ENCODE assay signal across 14 cellular contexts in the genomic region with DNA sequence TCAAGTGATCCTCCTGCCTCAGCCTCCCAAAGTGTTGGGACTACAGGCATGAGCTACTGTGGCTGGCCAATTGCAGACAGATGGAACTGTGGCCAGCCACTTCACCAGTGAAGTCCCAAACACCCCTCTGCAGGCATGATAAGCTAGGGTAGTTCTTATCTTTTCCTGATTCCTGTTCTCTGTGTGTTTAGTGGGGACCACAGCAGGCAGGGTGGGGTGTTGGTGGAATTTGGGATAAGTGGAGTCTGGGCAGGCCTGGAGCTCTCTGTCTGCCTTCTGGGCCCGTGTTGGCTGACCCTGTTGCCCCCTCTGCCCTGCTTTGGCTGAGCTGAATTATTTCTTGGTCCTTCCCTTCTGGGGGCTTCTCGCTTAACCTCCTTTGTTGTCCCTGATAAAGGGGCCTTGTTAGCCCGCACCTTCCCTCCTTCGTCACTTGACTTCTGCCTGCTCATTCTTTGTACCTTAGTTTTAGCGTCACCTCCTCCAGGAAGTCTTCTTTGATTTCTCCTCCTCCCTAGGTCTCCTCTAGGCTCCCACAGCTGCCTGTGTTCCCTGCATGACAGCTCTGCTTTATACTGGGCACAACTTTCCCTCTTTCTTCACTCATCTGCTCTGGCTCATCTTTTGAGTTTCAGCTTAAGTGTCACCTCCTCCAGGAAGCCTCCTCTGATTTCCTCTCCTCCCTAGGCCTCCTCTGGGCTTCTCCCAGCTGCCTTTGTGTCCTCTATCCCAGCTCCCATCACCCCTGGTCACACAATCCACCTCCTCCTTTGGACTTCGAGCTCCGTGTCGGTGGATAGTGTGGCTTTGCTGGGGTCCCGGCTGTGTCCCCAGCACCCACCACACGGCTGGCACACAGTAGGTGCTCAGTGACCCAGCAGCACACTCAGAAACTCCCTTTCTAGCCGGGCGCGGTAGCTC. TPM values are rescaled to one million over a fixed set of nuclear protein-coding genes. Genes with fewer than 3 reads are reported as not detected.
DNase-seq lines count a peak whose midpoint lies in the region; ATAC-seq, FAIRE-seq and TF ChIP-seq lines count a peak whose summit lies in the region.
"Had no signal": no experiment of that assay in that cellular context is flagged by ENCODE, and none has a peak within 500 bp of the region (broad histone marks: within the 10 kb centered on the region; RNA-seq: fewer than 3 reads in every experiment).

No MANE protein-coding gene starts in this region.

- H3K4me3 ChIP-seq in HepG2 (replicated peaks in 1 of 3; ENCODE audit: insufficient read depth in 1 of 3, low read depth in 2 of 3, low read length in 3 of 3) (peak overlapping the region in 1 of 3 experiments; percentile 93; a peak in 2 of 6 replicates), esophagus muscularis mucosa (no peak overlapping the region)

- H3K27me3 ChIP-seq in HepG2 (ENCODE audit: control insufficient read depth in 1 of 2, insufficient read depth in 2 of 2, low read length in 2 of 2) (no peaks in the 10 kb centered on the region), esophagus muscularis mucosa (no peaks in the 10 kb centered on the region)
- H3K27me3 ChIP-seq: stomach had no signal

- H3K27ac Mint-ChIP-seq in stimulated activated naive CD8-positive, alpha-beta T cell treated with anti-CD3 and anti-CD28 coated beads, Interleukin-15, Interleukin-2, amounts not matched to agents 100 ng/mL and 50 ng/mL, for 24 hours = peak overlapping the region; percentile 98
- H3K27ac Mint-ChIP-seq in activated B cell treated with CpG ODN at 0.5 μM for 24 hours = peak overlapping the region; percentile 95

- H2AFZ ChIP-seq in HepG2 (ENCODE audit: low read length) = no peak overlapping the region

- no peak overlapping the region for H3K9ac ChIP-seq in HepG2 (ENCODE audit: insufficient read depth, low read depth, low read length)

- peaks cover 23% of the 10 kb centered on the region for H3K36me3 Mint-ChIP-seq in stimulated activated naive CD8-positive, alpha-beta T cell treated with anti-CD3 and anti-CD28 coated beads, Interleukin-15, Interleukin-2, amounts not matched to agents 100 ng/mL and 50 ng/mL, for 24 hours (ENCODE audit: low read depth)
- peaks cover 35% of the 10 kb centered on the region for H3K36me3 Mint-ChIP-seq in activated B cell treated with CpG ODN at 0.5 μM for 24 hours (ENCODE audit: low read depth)

- TF ChIP-seq POLR2A in HepG2 (IDR thresholded peaks at IDR 0.05; ENCODE audit: insufficient read depth in 1 of 2, low read depth in 2 of 2, low read length in 2 of 2) (no peak), esophagus muscularis mucosa (IDR thresholded peaks at IDR 0.05; ENCODE audit: low read depth) (no peak)

- DNase-seq in stimulated activated naive CD8-positive, alpha-beta T cell treated with anti-CD3 and anti-CD28 coated beads, Interleukin-15, Interleukin-2, amounts not matched to agents 100 U/mL and 50 U/mL, for 24 hours = no peak
- DNase-seq in activated B cell treated with CpG ODN at 0.5 μM for 24 hours (no peak), HepG2 (ENCODE audit: low spot score) (no peak), esophagus muscularis mucosa (ENCODE audit: extremely low spot score) (no peak), activated gamma-delta T cell (lab: John Stamatoyannopoulos, UW) (no peak), dedifferentiated amniotic fluid mesenchymal stem cell (ENCODE audit: extremely low spot score) (no peak), hypothalamus (lab: John Stamatoyannopoulos, UW) (no peak)
- DNase-seq: activated CD8-positive, alpha-beta memory T cell treated with anti-CD3 and anti-CD28 coated beads, Interleukin-2, amount 50 U/mL, for 4 hours; NCI-H510A treated with DMSO at 0.1 percent for 48 hours; nucleus accumbens; stomach had no signal

- intact Hi-C loops in activated B cell treated with CpG ODN at 0.5 μM for 24 hours (cut with micrococcal nuclease) (loop anchor here (2.0 to 10.0 kb wide), 3 partner anchors 51 to 1099 kb away; a partner anchor contains a TSS), HepG2 (cut with micrococcal nuclease; ENCODE audit: unreplicated experiment) (no loop called here), esophagus muscularis mucosa (cut with DNase I) (no loop called here)

- peak overlapping the region; percentile 95 for H3K4me2 ChIP-seq in HepG2 (ENCODE audit: low read depth, low read length)

- BruUV-seq in HepG2 (replicated peaks; lab: Mats Ljungman, UMichigan) = no TSS peak

- H4K20me1 ChIP-seq in HepG2 (ENCODE audit: insufficient read depth, low read length) = peaks cover 7% of the 10 kb centered on the region; the same call in 1 of the 2 replicates

- H3K4me1 ChIP-seq in HepG2 (ENCODE audit: insufficient read depth, low read length) (peaks cover 32% of the 10 kb centered on the region), esophagus muscularis mucosa (peaks cover 16 to 38% (median 34%) of the 10 kb centered on the region in 4 donors)

- H3K4me3 Mint-ChIP-seq in stimulated activated naive CD8-positive, alpha-beta T cell treated with anti-CD3 and anti-CD28 coated beads, Interleukin-15, Interleukin-2, amounts not matched to agents 100 ng/mL and 50 ng/mL, for 24 hours = peak overlapping the region; percentile 11
- peak overlapping the region; percentile 36 for H3K4me3 Mint-ChIP-seq in activated B cell treated with CpG ODN at 0.5 μM for 24 hours

- CTCF ChIA-PET in activated B cell treated with CpG ODN at 0.5 μM for 24 hours (lab: Charles Lee) (interaction anchor here (1.1 kb wide), 1 partner anchor 27 kb away, joined by 3 read pairs; no protein-coding TSS in a partner anchor), HepG2 (lab: Yijun Ruan, JAX; ENCODE audit: low intra/inter-chr PET ratio, low total read pairs) (no interaction called here)

- no peaks in the 10 kb centered on the region for H3K9me3 Mint-ChIP-seq in stimulated activated naive CD8-positive, alpha-beta T cell treated with anti-CD3 and anti-CD28 coated beads, Interleukin-15, Interleukin-2, amounts not matched to agents 100 ng/mL and 50 ng/mL, for 24 hours
- no peaks in the 10 kb centered on the region for H3K9me3 Mint-ChIP-seq in activated B cell treated with CpG ODN at 0.5 μM for 24 hours

- TF ChIP-seq RAD21 in HepG2 (CRISPR knock-in tag; IDR thresholded peaks at IDR 0.05) = no peak

- in situ Hi-C loops in HepG2 (cut with HindIII; ENCODE audit: extremely low pct_ligation_motif_present, low pct_unique_long_range_greater_than_20kb) = no loop called here

- no peak for TF ChIP-seq CTCF in activated B cell treated with CpG ODN at 0.5 μM for 24 hours (IDR thresholded peaks at IDR 0.05)
- TF ChIP-seq CTCF in HepG2 (CRISPR knock-in tag; IDR thresholded peaks at IDR 0.05) = no peak
- no peak for TF ChIP-seq CTCF in esophagus muscularis mucosa (IDR thresholded peaks at IDR 0.05)

- peaks cover 29% of the 10 kb centered on the region for H3K79me2 ChIP-seq in HepG2 (ENCODE audit: insufficient read depth, low read length)

- H3K27me3 Mint-ChIP-seq in stimulated activated naive CD8-positive, alpha-beta T cell treated with anti-CD3 and anti-CD28 coated beads, Interleukin-15, Interleukin-2, amounts not matched to agents 100 ng/mL and 50 ng/mL, for 24 hours = no peaks in the 10 kb centered on the region
- H3K27me3 Mint-ChIP-seq in activated B cell treated with CpG ODN at 0.5 μM for 24 hours = no peaks in the 10 kb centered on the region

- TF ChIP-seq EP300 in HepG2 (IDR thresholded peaks at IDR 0.05; ENCODE audit: low read depth in 2 of 2, low read length in 2 of 2) (no peak), HepG2 (CRISPR knock-in tag; IDR thresholded peaks at IDR 0.05; ENCODE audit: borderline replicate concordance) (no peak), esophagus muscularis mucosa (IDR thresholded peaks at IDR 0.05) (no peak)

- FAIRE-seq in HepG2 (lab: Jason Lieb, UNC) = no peak
- FAIRE-seq: keratinocyte had no signal

- peaks cover 64% of the 10 kb centered on the region for H3K4me1 Mint-ChIP-seq in stimulated activated naive CD8-positive, alpha-beta T cell treated with anti-CD3 and anti-CD28 coated beads, Interleukin-15, Interleukin-2, amounts not matched to agents 100 ng/mL and 50 ng/mL, for 24 hours (ENCODE audit: low read depth)
- H3K4me1 Mint-ChIP-seq in activated B cell treated with CpG ODN at 0.5 μM for 24 hours = peaks cover 83% of the 10 kb centered on the region

- H3K36me3 ChIP-seq in HepG2 (replicated peaks in 1 of 2; ENCODE audit: control insufficient read depth in 1 of 2, insufficient read depth in 2 of 2, low read length in 2 of 2) (peaks cover 1 to 2% of the 10 kb centered on the region in 2 experiments; a peak in 2 of 5 replicates), esophagus muscularis mucosa (peaks cover 0 to 11% (median 6%) of the 10 kb centered on the region in 4 donors)

- POLR2A ChIA-PET in activated B cell treated with CpG ODN at 0.5 μM for 24 hours (lab: Charles Lee) (interaction anchor here (0.5 to 3.5 kb wide), 2 partner anchors 233 to 920 kb away, joined by 7 to 25 read pairs; no protein-coding TSS in a partner anchor), HepG2 (lab: Yijun Ruan, JAX) (interaction anchor here (0.6 to 1.5 kb wide), 3 partner anchors 12 to 851 kb away, joined by 3 to 5 read pairs (median 3); no protein-coding TSS in a partner anchor)

- H3K9me3 ChIP-seq in HepG2 (ENCODE audit: low read length) (no peaks in the 10 kb centered on the region), esophagus muscularis mucosa (no peaks in the 10 kb centered on the region)
- H3K9me3 ChIP-seq: stomach had no signal

- H3K27ac ChIP-seq in HepG2 (ENCODE audit: extremely low read length, insufficient read depth, low read length) = no peak overlapping the region
- H3K27ac ChIP-seq in esophagus muscularis mucosa (replicated peaks in 1 of 4) = no peak overlapping the region

- WGBS in HepG2 (ENCODE audit: low lambda C conversion rate) = 36% methylated on average over 9 of the region's 13 CpGs
- WGBS in esophagus muscularis mucosa = 81% methylated on average over 13 of the region's 13 CpGs

- no peak for ATAC-seq in stimulated activated naive CD8-positive, alpha-beta T cell treated with anti-CD3 and anti-CD28 coated beads, Interleukin-15, Interleukin-2, amounts not matched to agents 100 U/mL and 50 U/mL, for 24 hours
- ATAC-seq in activated B cell treated with CpG ODN at 0.5 μM for 24 hours (ENCODE audit: low read depth) (no peak), HepG2 (no peak)

RNA-seq across cellular contexts. Expression of a gene that starts 1.7 kb away (rescaled TPM):
- total RNA-seq in activated B cell treated with CpG ODN at 0.5 μM for 24 hours = 61.1 and 64.8 TPM in 2 replicates
- total RNA-seq in HepG2 (2016; rRNA removed; fragmentation: Illumina TruSeq; extraction: Trizol) = 20.0 and 56.0 TPM in 2 replicates
- total RNA-seq in HepG2 (2016; cell fraction: cytosol; rRNA removed; fragmentation: Illumina TruSeq; extraction: Trizol; ENCODE audit: low read depth) = 14.5 and 16.6 TPM in 2 replicates
- total RNA-seq in HepG2 (2016; cell fraction: insoluble cytoplasmic fraction; rRNA removed; fragmentation: Illumina TruSeq; extraction: Trizol) = 22.2 and 58.2 TPM in 2 replicates
- 36.2 and 36.4 TPM in 2 replicates for total RNA-seq in HepG2 (2016; cell fraction: membrane; rRNA removed; fragmentation: Illumina TruSeq; extraction: Trizol)
- 45.5 and 60.9 TPM in 2 replicates for total RNA-seq in HepG2 (2016; cell fraction: nucleus; rRNA removed; fragmentation: Illumina TruSeq; extraction: Trizol)
- polyA plus RNA-seq in HepG2 (2011; rRNA removed) = 42.6 and 55.5 TPM in 2 replicates
- 34.0 and 56.6 TPM in 2 replicates for polyA plus RNA-seq in HepG2 (2011; cell fraction: cytosol; rRNA removed)
- polyA plus RNA-seq in HepG2 (2011; cell fraction: nucleus; rRNA removed) = 87.2 and 112 TPM in 2 replicates
- polyA plus RNA-seq in HepG2 (2012) = 29.1 and 45.2 TPM in 2 replicates
- polyA plus RNA-seq in HepG2 (2016; cell fraction: cytosol; fragmentation: Illumina TruSeq; extraction: Trizol; ENCODE audit: low read depth) = 21.6 and 23.7 TPM in 2 replicates
- 19.8 and 29.4 TPM in 2 replicates for polyA plus RNA-seq in HepG2 (2016; cell fraction: insoluble cytoplasmic fraction; fragmentation: Illumina TruSeq; extraction: Trizol; ENCODE audit: low read depth)
- polyA plus RNA-seq in HepG2 (2016; cell fraction: membrane; fragmentation: Illumina TruSeq; extraction: Trizol; ENCODE audit: low read depth) = 31.3 and 31.9 TPM in 2 replicates
- polyA plus RNA-seq in HepG2 (2016; cell fraction: nucleus; fragmentation: Illumina TruSeq; extraction: Trizol; ENCODE audit: insufficient read depth, low read depth) = 109 and 110 TPM in 2 replicates
- 99.1 and 126 TPM in 2 replicates for polyA minus RNA-seq in HepG2 (2011; rRNA and poly(A)+ RNA removed; ENCODE audit: low replicate concordance)
- 41.8 and 46.2 TPM in 2 replicates for polyA minus RNA-seq in HepG2 (2011; cell fraction: cytosol; rRNA and poly(A)+ RNA removed)
- polyA minus RNA-seq in HepG2 (2011; cell fraction: nucleus; rRNA and poly(A)+ RNA removed) = 16.4 and 18.6 TPM in 2 replicates
- 10 to 100 TPM; 26.2 to 33.6 (median 29.7) TPM for total RNA-seq in esophagus muscularis mucosa

RNA-seq across cellular contexts. Expression of a gene that starts 5.4 kb away (rescaled TPM):
- 27.3 and 29.7 TPM in 2 replicates for total RNA-seq in activated B cell treated with CpG ODN at 0.5 μM for 24 hours
- total RNA-seq in HepG2 (2016; rRNA removed; fragmentation: Illumina TruSeq; extraction: Trizol) = 0.07 TPM in 1 of 2 replicates, not detected in the other
- total RNA-seq in HepG2 (2016; cell fraction: cytosol; rRNA removed; fragmentation: Illumina TruSeq; extraction: Trizol; ENCODE audit: low read depth) = not detected in 2 replicates
- total RNA-seq in HepG2 (2016; cell fraction: insoluble cytoplasmic fraction; rRNA removed; fragmentation: Illumina TruSeq; extraction: Trizol) = 0.09 TPM in 1 of 2 replicates, not detected in the other
- not detected in 2 replicates for total RNA-seq in HepG2 (2016; cell fraction: membrane; rRNA removed; fragmentation: Illumina TruSeq; extraction: Trizol)
- not detected in 2 replicates for total RNA-seq in HepG2 (2016; cell fraction: nucleus; rRNA removed; fragmentation: Illumina TruSeq; extraction: Trizol)
- polyA plus RNA-seq in HepG2 (2011; rRNA removed) = 0.09 and 0.33 TPM in 2 replicates
- polyA plus RNA-seq in HepG2 (2011; cell fraction: cytosol; rRNA removed) = not detected in 2 replicates
- 1.2 and 1.8 TPM in 2 replicates for polyA plus RNA-seq in HepG2 (2011; cell fraction: nucleus; rRNA removed)
- polyA plus RNA-seq in HepG2 (2012) = not detected in 2 replicates
- polyA plus RNA-seq in HepG2 (2016; cell fraction: cytosol; fragmentation: Illumina TruSeq; extraction: Trizol; ENCODE audit: low read depth) = not detected in 2 replicates
- not detected in 2 replicates for polyA plus RNA-seq in HepG2 (2016; cell fraction: insoluble cytoplasmic fraction; fragmentation: Illumina TruSeq; extraction: Trizol; ENCODE audit: low read depth)
- polyA plus RNA-seq in HepG2 (2016; cell fraction: membrane; fragmentation: Illumina TruSeq; extraction: Trizol; ENCODE audit: low read depth) = not detected in 2 replicates
- polyA plus RNA-seq in HepG2 (2016; cell fraction: nucleus; fragmentation: Illumina TruSeq; extraction: Trizol; ENCODE audit: insufficient read depth, low read depth) = 0.29 TPM in 1 of 2 replicates, not detected in the other
- polyA minus RNA-seq in HepG2 (2011; rRNA and poly(A)+ RNA removed; ENCODE audit: low replicate concordance) = 0.19 TPM in 1 of 2 replicates, not detected in the other
- not detected in 2 replicates for polyA minus RNA-seq in HepG2 (2011; cell fraction: cytosol; rRNA and poly(A)+ RNA removed)
- polyA minus RNA-seq in HepG2 (2011; cell fraction: nucleus; rRNA and poly(A)+ RNA removed) = 0.25 TPM in 1 of 2 replicates, not detected in the other
- 1 to 10 TPM in 3 of 4 donors, under 1 TPM in 1; 0.42 to 5.5 (median 2.4) TPM for total RNA-seq in esophagus muscularis mucosa
- polyA plus RNA-seq: BJ had no signal

RNA-seq across cellular contexts. Expression of a gene that starts 40.5 kb away (rescaled TPM):
- total RNA-seq in activated B cell treated with CpG ODN at 0.5 μM for 24 hours (not detected in 2 replicates), HepG2 (2016; rRNA removed; fragmentation: Illumina TruSeq; extraction: Trizol) (0.14 and 0.31 TPM in 2 replicates), esophagus muscularis mucosa (under 1 TPM in 1 of 4 donors, not detected in 3; 0.17 TPM)
- total RNA-seq in HepG2 (2016; cell fraction: cytosol; rRNA removed; fragmentation: Illumina TruSeq; extraction: Trizol; ENCODE audit: low read depth) = 0.35 TPM in 1 of 2 replicates, not detected in the other
- 0.16 and 0.30 TPM in 2 replicates for total RNA-seq in HepG2 (2016; cell fraction: insoluble cytoplasmic fraction; rRNA removed; fragmentation: Illumina TruSeq; extraction: Trizol)
- total RNA-seq in HepG2 (2016; cell fraction: membrane; rRNA removed; fragmentation: Illumina TruSeq; extraction: Trizol) = 0.12 and 0.28 TPM in 2 replicates
- 0.66 and 0.68 TPM in 2 replicates for total RNA-seq in HepG2 (2016; cell fraction: nucleus; rRNA removed; fragmentation: Illumina TruSeq; extraction: Trizol)
- 0.84 and 0.91 TPM in 2 replicates for polyA plus RNA-seq in HepG2 (2011; rRNA removed)
- polyA plus RNA-seq in HepG2 (2011; cell fraction: cytosol; rRNA removed) = 0.23 and 0.43 TPM in 2 replicates
- 3.4 and 3.5 TPM in 2 replicates for polyA plus RNA-seq in HepG2 (2011; cell fraction: nucleus; rRNA removed)
- polyA plus RNA-seq in HepG2 (2012) = 2.1 and 2.4 TPM in 2 replicates
- 0.07 and 0.20 TPM in 2 replicates for polyA plus RNA-seq in HepG2 (2016; cell fraction: cytosol; fragmentation: Illumina TruSeq; extraction: Trizol; ENCODE audit: low read depth)
- polyA plus RNA-seq in HepG2 (2016; cell fraction: insoluble cytoplasmic fraction; fragmentation: Illumina TruSeq; extraction: Trizol; ENCODE audit: low read depth) = 0.19 and 0.47 TPM in 2 replicates
- 0.15 and 0.30 TPM in 2 replicates for polyA plus RNA-seq in HepG2 (2016; cell fraction: membrane; fragmentation: Illumina TruSeq; extraction: Trizol; ENCODE audit: low read depth)
- polyA plus RNA-seq in HepG2 (2016; cell fraction: nucleus; fragmentation: Illumina TruSeq; extraction: Trizol; ENCODE audit: insufficient read depth, low read depth) = 1.6 and 1.9 TPM in 2 replicates
- 0.44 and 0.56 TPM in 2 replicates for polyA minus RNA-seq in HepG2 (2011; rRNA and poly(A)+ RNA removed; ENCODE audit: low replicate concordance)
- 0.40 TPM in 1 of 2 replicates, not detected in the other for polyA minus RNA-seq in HepG2 (2011; cell fraction: cytosol; rRNA and poly(A)+ RNA removed)
- 0.75 and 0.77 TPM in 2 replicates for polyA minus RNA-seq in HepG2 (2011; cell fraction: nucleus; rRNA and poly(A)+ RNA removed)

RNA-seq across cellular contexts. Expression of a gene that starts 48.1 kb away (rescaled TPM):
- total RNA-seq in activated B cell treated with CpG ODN at 0.5 μM for 24 hours (0.80 and 1.3 TPM in 2 replicates), HepG2 (2016; rRNA removed; fragmentation: Illumina TruSeq; extraction: Trizol) (not detected in 2 replicates), esophagus muscularis mucosa (10 to 100 TPM in 1 of 4 donors, 1 to 10 TPM in 3; 4.3 to 13.8 (median 5.3) TPM)
- not detected in 2 replicates for total RNA-seq in HepG2 (2016; cell fraction: cytosol; rRNA removed; fragmentation: Illumina TruSeq; extraction: Trizol; ENCODE audit: low read depth)
- total RNA-seq in HepG2 (2016; cell fraction: insoluble cytoplasmic fraction; rRNA removed; fragmentation: Illumina TruSeq; extraction: Trizol) = not detected in 2 replicates
- not detected in 2 replicates for total RNA-seq in HepG2 (2016; cell fraction: membrane; rRNA removed; fragmentation: Illumina TruSeq; extraction: Trizol)
- not detected in 2 replicates for total RNA-seq in HepG2 (2016; cell fraction: nucleus; rRNA removed; fragmentation: Illumina TruSeq; extraction: Trizol)
- not detected in 2 replicates for polyA plus RNA-seq in HepG2 (2011; rRNA removed)
- polyA plus RNA-seq in HepG2 (2011; cell fraction: cytosol; rRNA removed) = 0.04 TPM in 1 of 2 replicates, not detected in the other
- polyA plus RNA-seq in HepG2 (2011; cell fraction: nucleus; rRNA removed) = not detected in 2 replicates
- polyA plus RNA-seq in HepG2 (2012) = not detected in 2 replicates
- not detected in 2 replicates for polyA plus RNA-seq in HepG2 (2016; cell fraction: cytosol; fragmentation: Illumina TruSeq; extraction: Trizol; ENCODE audit: low read depth)
- polyA plus RNA-seq in HepG2 (2016; cell fraction: insoluble cytoplasmic fraction; fragmentation: Illumina TruSeq; extraction: Trizol; ENCODE audit: low read depth) = not detected in 2 replicates
- 0.08 TPM in 1 of 2 replicates, not detected in the other for polyA plus RNA-seq in HepG2 (2016; cell fraction: membrane; fragmentation: Illumina TruSeq; extraction: Trizol; ENCODE audit: low read depth)
- 0.22 TPM in 1 of 2 replicates, not detected in the other for polyA plus RNA-seq in HepG2 (2016; cell fraction: nucleus; fragmentation: Illumina TruSeq; extraction: Trizol; ENCODE audit: insufficient read depth, low read depth)
- polyA minus RNA-seq in HepG2 (2011; rRNA and poly(A)+ RNA removed; ENCODE audit: low replicate concordance) = 0.10 and 0.61 TPM in 2 replicates
- polyA minus RNA-seq in HepG2 (2011; cell fraction: cytosol; rRNA and poly(A)+ RNA removed) = not detected in 2 replicates
- polyA minus RNA-seq in HepG2 (2011; cell fraction: nucleus; rRNA and poly(A)+ RNA removed) = not detected in 2 replicates
